ENCODE assay signal across 14 cellular contexts in the genomic region with DNA sequence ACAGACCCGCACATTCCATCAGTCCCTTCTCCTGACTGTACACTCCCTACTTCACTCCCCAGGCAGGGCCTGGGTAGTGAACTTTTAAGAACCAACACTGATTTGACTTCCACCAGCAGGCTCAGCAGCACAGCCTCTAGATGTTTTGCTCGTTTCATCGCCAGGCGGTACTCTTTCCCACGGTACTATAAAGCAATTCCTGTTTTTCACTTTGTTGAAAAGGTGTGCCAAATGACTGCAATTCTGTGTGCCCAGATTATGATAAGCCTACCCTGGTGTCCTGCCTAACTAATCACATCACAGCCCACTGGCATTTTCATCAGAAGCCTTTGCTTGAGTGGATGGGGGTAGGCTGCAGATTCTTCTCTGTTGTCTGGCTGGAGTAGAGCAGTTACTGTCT.
"Had no signal": no experiment of that assay in that cellular context is flagged by ENCODE, and none has a peak within 500 bp of the region (broad histone marks: within the 10 kb centered on the region; RNA-seq: fewer than 3 reads in every experiment).

No MANE protein-coding gene starts in this region.

- H3K9me3 ChIP-seq: testis, upper lobe of right lung had no signal

- H3K27ac ChIP-seq: SK-N-MC, testis had no signal

- H3K36me3 ChIP-seq: upper lobe of right lung had no signal

- H3K27me3 ChIP-seq: testis, upper lobe of right lung had no signal

- ATAC-seq: T-cell had no signal

- H3K4me3 ChIP-seq: lung, SK-N-MC, testis, upper lobe of right lung had no signal

- DNase-seq: activated CD4-positive, alpha-beta T cell treated with anti-CD3 and anti-CD28 coated beads for 1 hour; activated CD4-positive, alpha-beta T cell treated with anti-CD3 and anti-CD28 coated beads, Interleukin-2, amount 50 U/mL, for 4 hours; activated naive CD4-positive, alpha-beta T cell; activated T-cell treated with anti-CD3 and anti-CD28 coated beads for 4 hours; aorta; midbrain; naive B cell; retina; T-cell; T1000; testis; upper lobe of right lung had no signal
